8 cellular contexts compared by ENCODE assay signal in genomic region chr6:148179786-148180185, GRCh38.
DNase-seq lines count a peak whose midpoint lies in the region; ATAC-seq and TF ChIP-seq lines count a peak whose summit lies in the region.

No MANE protein-coding gene starts in this region.

- DNase-seq in GM03348 (ENCODE audit: low spot score) (peak; percentile 61), NCI-H146 treated with DMSO at 0.1 percent for 48 hours (lab: John Stamatoyannopoulos, UW; ENCODE audit: unreplicated experiment) (peak; percentile 67), cardiac fibroblast (ENCODE audit: low read depth in 2 of 2) (peak; percentile 44 to 65), occipital lobe (lab: John Stamatoyannopoulos, UW) (peak; percentile 6), NCI-H1436 treated with DMSO at 0.1 percent for 48 hours (lab: John Stamatoyannopoulos, UW) (no peak)

- ATAC-seq in HG02763 (IDR thresholded peaks at IDR 0.05; ENCODE audit: unreplicated experiment) (no peak), GM21447 (IDR thresholded peaks at IDR 0.05; ENCODE audit: unreplicated experiment) (no peak), GM18861 (IDR thresholded peaks at IDR 0.05; ENCODE audit: unreplicated experiment) (no peak)

- no peak overlapping the region for H3K4me3 ChIP-seq in cardiac fibroblast (replicated peaks in 1 of 2; ENCODE audit: low read depth in 2 of 2, low read length in 2 of 2)

- peak; percentile 73 for TF ChIP-seq CTCF in cardiac fibroblast (IDR thresholded peaks at IDR 0.05; ENCODE audit: low read depth, low read length)
